ENCODE assay signal across 26 cellular contexts in genomic region chr12:132754555-132754954, GRCh38. TPM values are rescaled to one million over a fixed set of nuclear protein-coding genes. Genes with fewer than 3 reads are reported as not detected.
DNase-seq lines count a peak whose midpoint lies in the region; ATAC-seq, FAIRE-seq and TF ChIP-seq lines count a peak whose summit lies in the region.
"Had no signal": no experiment of that assay in that cellular context is flagged by ENCODE, and none has a peak within 500 bp of the region (broad histone marks: within the 10 kb centered on the region; RNA-seq: fewer than 3 reads in every experiment).

No MANE protein-coding gene starts in this region.

- no peak for TF ChIP-seq RAD21 in GM12878 (IDR thresholded peaks at IDR 0.05; ENCODE audit: insufficient read depth, low read depth, low read length)

- H3K4me3 ChIP-seq in GM12878 (no peak overlapping the region), WERI-Rb-1 (ENCODE audit: low read depth, low read length) (no peak overlapping the region), A673 (ENCODE audit: low read depth, low read length, poor library complexity, severe bottlenecking) (no peak overlapping the region)
- H3K4me3 ChIP-seq: ascending aorta, lung, vagina had no signal

- RAD21 ChIA-PET in GM12878 (lab: Charles Lee; ENCODE audit: unreplicated experiment) = no interaction called here

- H3K4me2 ChIP-seq in GM12878 (ENCODE audit: control insufficient read depth, insufficient read depth) = no peak overlapping the region
- H3K4me2 ChIP-seq: KMS-11 had no signal

- FAIRE-seq in GM12878 (lab: Jason Lieb, UNC) = no peak
- FAIRE-seq: frontal cortex, islet of Langerhans had no signal

- H3K36me3 ChIP-seq in GM12878 (ENCODE audit: control insufficient read depth in 2 of 2, insufficient read depth in 2 of 2, low read length in 1 of 2) (peaks cover 6 to 30% of the 10 kb centered on the region in 2 experiments), WERI-Rb-1 (peaks cover 79% of the 10 kb centered on the region), A673 (ENCODE audit: insufficient read depth, low read length, poor library complexity, severe bottlenecking) (peaks cover 63% of the 10 kb centered on the region)

- BruUV-seq in GM12878 (replicated peaks; lab: Mats Ljungman, UMichigan) (no TSS peak), A673 (replicated peaks; lab: Mats Ljungman, UMichigan) (no TSS peak)

- H3K9ac ChIP-seq in GM12878 (ENCODE audit: control insufficient read depth, insufficient read depth, low read length) = no peak overlapping the region
- H3K9ac ChIP-seq: KMS-11 had no signal

- H3K9me3 ChIP-seq in GM12878 (replicated peaks; ENCODE audit: control insufficient read depth, insufficient read depth, low read length) = no peaks in the 10 kb centered on the region
- H3K9me3 ChIP-seq in WERI-Rb-1 (ENCODE audit: severe bottlenecking) = no peaks in the 10 kb centered on the region
- no peaks in the 10 kb centered on the region for H3K9me3 ChIP-seq in A673 (ENCODE audit: low read depth, low read length, poor library complexity, severe bottlenecking)
- H3K9me3 ChIP-seq: ascending aorta, vagina had no signal

- in situ Hi-C loops in GM12878 (cut with MboI) = no loop called here

- H3K27me3 ChIP-seq in GM12878 (replicated peaks in 1 of 2; ENCODE audit: control insufficient read depth in 2 of 2, insufficient read depth in 2 of 2, low read length in 1 of 2) (no peaks in the 10 kb centered on the region), WERI-Rb-1 (ENCODE audit: insufficient read depth, low read depth, severe bottlenecking) (no peaks in the 10 kb centered on the region), A673 (replicated peaks; ENCODE audit: insufficient read depth, low read depth, low read length, poor library complexity) (no peaks in the 10 kb centered on the region)
- H3K27me3 ChIP-seq: ascending aorta, vagina had no signal

- H2AFZ ChIP-seq in GM12878 (ENCODE audit: control insufficient read depth, low read depth, low read length) = no peak overlapping the region

- H3K79me2 ChIP-seq in GM12878 (ENCODE audit: control insufficient read depth, insufficient read depth, low read length) = peaks cover 37% of the 10 kb centered on the region

- H3K27ac ChIP-seq in GM12878 (ENCODE audit: control insufficient read depth, insufficient read depth) (no peak overlapping the region), WERI-Rb-1 (no peak overlapping the region), A673 (ENCODE audit: low read depth, low read length, poor library complexity, severe bottlenecking) (no peak overlapping the region), caudate nucleus (ENCODE audit: low read depth, low read length) (no peak overlapping the region)
- H3K27ac ChIP-seq: ascending aorta, KMS-11, vagina had no signal

- TF ChIP-seq CTCF in GM12878 (IDR thresholded peaks at IDR 0.05 in 2 of 3, conservative IDR thresholded peaks at IDR 0.05 in 1 of 3; ENCODE audit: control insufficient read depth in 2 of 3, extremely low read depth in 1 of 3, insufficient read depth in 1 of 3, low read depth in 3 of 3, low read length in 3 of 3) (no peak), WERI-Rb-1 (IDR thresholded peaks at IDR 0.05; ENCODE audit: low read depth, low read length) (no peak; the same call in 1 of the 2 replicates), A673 (conservative IDR thresholded peaks at IDR 0.05; ENCODE audit: low read depth, low read length) (no peak)

- no peak for TF ChIP-seq EP300 in GM12878 (IDR thresholded peaks at IDR 0.05; ENCODE audit: borderline replicate concordance in 1 of 2, control insufficient read depth in 1 of 2, low read depth in 2 of 2, low read length in 2 of 2)

- no peaks in the 10 kb centered on the region for H4K20me1 ChIP-seq in GM12878 (ENCODE audit: control insufficient read depth, insufficient read depth)

- CTCF ChIA-PET in GM12878 (lab: Yijun Ruan, JAX) (interaction anchor here (1.6 kb wide), 1 partner anchor 23 kb away, joined by 4 read pairs; no protein-coding TSS in a partner anchor), A673 (lab: Charles Lee) (no interaction called here)

- POLR2A ChIA-PET in GM12878 (lab: Charles Lee) = interaction anchor here (1.4 kb wide), 1 partner anchor 10 kb away, joined by 3 read pairs; no protein-coding TSS in a partner anchor
- POLR2A ChIA-PET in A673 (lab: Charles Lee; ENCODE audit: low non-redundant PET) = no interaction called here

- DNase-seq in left ventricle myocardium superior (peak; percentile 3), Right ventricle myocardium inferior (ENCODE audit: missing footprints) (no peak), MV-4-11 (lab: John Stamatoyannopoulos, UW) (peak; percentile 7), GM12878 (ENCODE audit: low read depth, low spot score) (no peak), WERI-Rb-1 (no peak), A673 (ENCODE audit: low spot score) (no peak), caudate nucleus (lab: John Stamatoyannopoulos, UW) (no peak)
- DNase-seq: activated CD4-positive, alpha-beta T cell treated with anti-CD3 and anti-CD28 coated beads, Interleukin-2, amount 50 U/mL, for 4 hours; activated naive CD4-positive, alpha-beta T cell treated with anti-CD3 and anti-CD28 coated beads, Interleukin-2, amount 50 U/mL, for 16 hours; activated T-cell treated with anti-CD3 and anti-CD28 coated beads, Interleukin-2, amount 50 U/mL, for 1 hour; CD4-positive, CD25-positive, alpha-beta regulatory T cell; cerebellar nuclear complex; DMS79 treated with DMSO at 0.1 percent for 48 hours; hippocampal formation; NCI-H1105; NCI-H510A; nucleus accumbens; stimulated activated CD4-positive, alpha-beta T cell treated with anti-CD3 and anti-CD28 coated beads, Interleukin-4, amount 100 ng/mL, for 4 hours; T-cell had no signal

- no peak for TF ChIP-seq POLR2A in GM12878 (IDR thresholded peaks at IDR 0.05; ENCODE audit: low read depth, low read length)

- SMC1A ChIA-PET in GM12878 (lab: Charles Lee; ENCODE audit: uncharacterized antibody, unreplicated experiment) = interaction anchor here (2.0 kb wide), 1 partner anchor 13 kb away, joined by 4 read pairs; no protein-coding TSS in a partner anchor

- ATAC-seq in left ventricle myocardium superior = no peak
- ATAC-seq in Right ventricle myocardium inferior = no peak
- peak; percentile 53 for ATAC-seq in GM12878
- no peak for ATAC-seq in GM18868 (IDR thresholded peaks at IDR 0.05; ENCODE audit: unreplicated experiment)

- intact Hi-C loops in left ventricle myocardium superior (cut with micrococcal nuclease) = no loop called here
- intact Hi-C loops in Right ventricle myocardium inferior (cut with DNase I) = no loop called here
- intact Hi-C loops in GM12878 (cut with micrococcal nuclease; ENCODE audit: unreplicated experiment) = no loop called here
- intact Hi-C loops in A673 (cut with micrococcal nuclease; ENCODE audit: unreplicated experiment) = no loop called here

- WGBS in GM12878 (ENCODE audit: insufficient coverage, insufficient replicate concordance, low lambda C conversion rate, missing lambda C conversion rate) = 99% methylated on average over 12 of the region's 12 CpGs

- H3K4me1 ChIP-seq in GM12878 (ENCODE audit: control insufficient read depth, insufficient read depth, low read length) (no peaks in the 10 kb centered on the region), A673 (ENCODE audit: insufficient read depth, low read length, poor library complexity, severe bottlenecking) (no peaks in the 10 kb centered on the region)

TF ChIP-seq in GM12878, 131 proteins besides CTCF, POLR2A, EP300 and RAD21 (continues in another document):
- no peak for TF ChIP-seq NRF1 (conservative IDR thresholded peaks at IDR 0.05; ENCODE audit: low read depth, low read length)

RNA-seq across cellular contexts. Expression of gene ANKLE2, which starts 7.1 kb away (rescaled TPM):
- 26.1 TPM for total RNA-seq in left ventricle myocardium superior
- total RNA-seq in Right ventricle myocardium inferior = 24.9 TPM
- total RNA-seq in GM12878 (2013; cell fraction: nucleolus; rRNA removed) = 213 and 227 TPM in 2 replicates
- 53.6 and 57.3 TPM in 2 replicates for total RNA-seq in GM12878 (2014; rRNA removed)
- 47.5 and 52.6 TPM in 2 replicates for total RNA-seq in GM12878 (2014; rRNA removed; fragmentation: Illumina TruSeq; extraction: Trizol)
- total RNA-seq in GM12878 (2021) = 63.5 and 65.9 TPM in 2 replicates
- 31.3 TPM for polyA plus RNA-seq in GM12878 (2011; ENCODE audit: low read depth)
- polyA plus RNA-seq in GM12878 (2011; rRNA removed) = 58.3 and 89.4 TPM in 2 replicates
- polyA plus RNA-seq in GM12878 (2011; cell fraction: cytosol; rRNA removed) = 81.6 and 106 TPM in 2 replicates
- polyA plus RNA-seq in GM12878 (2011; cell fraction: nucleus; rRNA removed) = 296 and 304 TPM in 2 replicates
- 45.3 and 47.1 TPM in 2 replicates for polyA plus RNA-seq in GM12878 (2012)
- 47.7 and 53.3 TPM in 2 replicates for polyA plus RNA-seq in GM12878 (2014; fragmentation: Illumina TruSeq; extraction: Trizol)
- polyA plus RNA-seq in GM12878 (2014; fragmentation: Nextera tagmentation; extraction: Ambion mirVana) = 1 to 10 TPM; 4.3 to 6.7 TPM
- polyA plus RNA-seq in GM12878 (2014; rRNA removed) = 65.5 and 69.0 TPM in 2 replicates
- 10 to 100 TPM; 28.2 to 41.7 TPM for polyA plus RNA-seq in GM12878 (2016; fragmentation: Nextera tagmentation; extraction: Ambion mirVana)
- 158 and 234 TPM in 2 replicates for polyA minus RNA-seq in GM12878 (2011; rRNA and poly(A)+ RNA removed)
- 35.5 and 49.6 TPM in 2 replicates for polyA minus RNA-seq in GM12878 (2011; cell fraction: cytosol; rRNA and poly(A)+ RNA removed)
- polyA minus RNA-seq in GM12878 (2011; cell fraction: nucleus; rRNA and poly(A)+ RNA removed) = 102 and 170 TPM in 2 replicates
- 103 and 107 TPM in 2 replicates for total RNA-seq in A673 (2021)

RNA-seq across cellular contexts. Expression of gene PGAM5, which starts 43.9 kb away (rescaled TPM):
- total RNA-seq in left ventricle myocardium superior = 33.7 TPM
- 34.1 TPM for total RNA-seq in Right ventricle myocardium inferior
- 11.7 and 13.8 TPM in 2 replicates for total RNA-seq in GM12878 (2013; cell fraction: nucleolus; rRNA removed)
- total RNA-seq in GM12878 (2014; rRNA removed) = 71.2 and 81.8 TPM in 2 replicates
- total RNA-seq in GM12878 (2014; rRNA removed; fragmentation: Illumina TruSeq; extraction: Trizol) = 47.6 and 55.7 TPM in 2 replicates
- 79.7 and 90.9 TPM in 2 replicates for total RNA-seq in GM12878 (2021)
- polyA plus RNA-seq in GM12878 (2011; ENCODE audit: low read depth) = 13.7 TPM
- polyA plus RNA-seq in GM12878 (2011; rRNA removed) = 16.2 and 27.7 TPM in 2 replicates
- 37.0 and 60.9 TPM in 2 replicates for polyA plus RNA-seq in GM12878 (2011; cell fraction: cytosol; rRNA removed)
- polyA plus RNA-seq in GM12878 (2011; cell fraction: nucleus; rRNA removed) = 21.7 and 34.5 TPM in 2 replicates
- 23.3 and 33.4 TPM in 2 replicates for polyA plus RNA-seq in GM12878 (2012)
- 16.5 and 44.3 TPM in 2 replicates for polyA plus RNA-seq in GM12878 (2014; fragmentation: Illumina TruSeq; extraction: Trizol)
- polyA plus RNA-seq in GM12878 (2014; fragmentation: Nextera tagmentation; extraction: Ambion mirVana) = 10 to 100 TPM in 1 of 2 experiments, 1 to 10 TPM in 1; 9.6 to 16.4 TPM
- 66.9 and 68.4 TPM in 2 replicates for polyA plus RNA-seq in GM12878 (2014; rRNA removed)
- 10 to 100 TPM in 1 of 2 experiments, 1 to 10 TPM in 1; 8.2 to 46.3 TPM for polyA plus RNA-seq in GM12878 (2016; fragmentation: Nextera tagmentation; extraction: Ambion mirVana)
- polyA minus RNA-seq in GM12878 (2011; rRNA and poly(A)+ RNA removed) = 44.8 and 87.5 TPM in 2 replicates
- polyA minus RNA-seq in GM12878 (2011; cell fraction: cytosol; rRNA and poly(A)+ RNA removed) = 35.5 and 42.9 TPM in 2 replicates
- polyA minus RNA-seq in GM12878 (2011; cell fraction: nucleus; rRNA and poly(A)+ RNA removed) = 12.3 and 23.3 TPM in 2 replicates
- total RNA-seq in A673 (2021) = 108 and 121 TPM in 2 replicates

Comparison
In these comparisons a context has a peak if more than half of its experiments do, and no peak if none do; other contexts are left out.
1. DNase-seq: peak in left ventricle myocardium superior (single experiment) and MV-4-11 (single experiment); none in Right ventricle myocardium inferior (single experiment), GM12878 (single experiment), WERI-Rb-1 (single experiment), A673 (single experiment) and caudate nucleus (0 of 61).